In the genomic region with DNA sequence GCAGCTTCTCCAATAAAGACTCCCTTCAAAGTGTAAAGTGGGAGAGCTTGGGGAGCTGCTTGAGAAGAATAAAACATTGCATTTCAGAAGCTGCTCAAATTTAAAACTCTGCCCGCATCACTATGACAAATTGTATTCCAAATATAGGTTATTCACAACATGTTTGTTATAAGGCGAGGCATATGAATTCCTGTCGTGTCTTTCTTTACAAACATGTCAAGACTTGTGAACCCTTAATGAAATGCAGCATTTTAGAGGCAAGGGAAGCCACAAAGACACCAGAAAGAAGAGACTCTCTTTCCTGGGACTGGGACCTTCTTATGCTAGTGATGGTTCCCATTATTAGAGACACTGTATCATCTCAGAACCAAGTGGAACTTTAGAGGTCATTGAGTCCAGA, we compare ENCODE assay signal across 21 cellular contexts.
A peak's percentile ranks its signal among the peaks of the same experiment; 100 is the strongest.
DNase-seq lines count a peak whose midpoint lies in the region; ATAC-seq and TF ChIP-seq lines count a peak whose summit lies in the region.
"Had no signal": no experiment of that assay in that cellular context is flagged by ENCODE, and none has a peak within 500 bp of the region (broad histone marks: within the 10 kb centered on the region; RNA-seq: fewer than 3 reads in every experiment).

No MANE protein-coding gene starts in this region.

- no CpG with 5 or more reads among the region's 3 CpGs for WGBS in neuronal stem cell (ENCODE audit: extremely low coverage in 2 of 2, insufficient read length in 2 of 2, insufficient replicate concordance in 1 of 2), 2 donors

- H3K79me1 ChIP-seq in neuronal stem cell (ENCODE audit: low read depth, low read length) = no peaks in the 10 kb centered on the region

- H3K9me3 ChIP-seq in RWPE2 (ENCODE audit: severe bottlenecking) (no peaks in the 10 kb centered on the region), neuronal stem cell (replicated peaks in 1 of 2; ENCODE audit: control insufficient read depth in 2 of 2, insufficient read depth in 1 of 2, low read depth in 1 of 2, low read length in 2 of 2) (peaks cover 0 to 1% of the 10 kb centered on the region in 2 donors)
- H3K9me3 ChIP-seq: BLaER1 had no signal

- H3K27ac ChIP-seq in RWPE2 (ENCODE audit: poor library complexity, severe bottlenecking) (peak overlapping the region; percentile 27), neuronal stem cell (replicated peaks; ENCODE audit: low read length) (no peak overlapping the region)
- H3K27ac ChIP-seq: BLaER1, GM23248, HL-60 had no signal

- H3K27me3 ChIP-seq in RWPE2 (ENCODE audit: insufficient read depth, poor library complexity, severe bottlenecking) (no peaks in the 10 kb centered on the region), neuronal stem cell (ENCODE audit: control insufficient read depth in 3 of 3, insufficient read depth in 3 of 3, low read depth in 1 of 3, low read length in 3 of 3) (peaks cover 0 to 2% (median 0%) of the 10 kb centered on the region in 3 experiments)
- H3K27me3 ChIP-seq: BLaER1 had no signal

- no peak overlapping the region for H4K8ac ChIP-seq in neuronal stem cell (ENCODE audit: low read depth, low read length)

- DNase-seq in HPDE6-E6E7 (ENCODE audit: extremely low spot score) (peak; percentile 11), RWPE2 (ENCODE audit: low spot score) (no peak), neuronal stem cell (ENCODE audit: low spot score) (no peak), NCI-H226 (no peak), GOT3 (lab: John Stamatoyannopoulos, UW) (no peak)
- DNase-seq in activated CD4-positive, alpha-beta T cell treated with anti-CD3 and anti-CD28 coated beads for 1 hour = no peak
- DNase-seq: CD4-positive, CD25-positive, alpha-beta regulatory T cell; GM23248; HCEC 1CT; Karpas-422; MV-4-11; NCI-H1105; NCI-H146; NCI-H1930; NCI-H2107; NCI-H526 treated with DMSO at 0.1 percent for 48 hours; RPMI8226; SHP77 treated with DMSO at 0.1 percent for 48 hours had no signal

- no peak overlapping the region for H3K4ac ChIP-seq in neuronal stem cell (ENCODE audit: low read length)

- H3K14ac ChIP-seq in neuronal stem cell (ENCODE audit: low read length) = no peak overlapping the region

- H2AFZ ChIP-seq in neuronal stem cell (ENCODE audit: low read length) = peak overlapping the region; percentile 64
- H2AFZ ChIP-seq: GM23248 had no signal

- no peak overlapping the region for H2AK5ac ChIP-seq in neuronal stem cell (ENCODE audit: low read depth, low read length)

- H3K4me3 ChIP-seq in RWPE2 (ENCODE audit: severe bottlenecking) = no peak overlapping the region
- no peak overlapping the region for H3K4me3 ChIP-seq in neuronal stem cell (ENCODE audit: low read length in 2 of 2)
- H3K4me3 ChIP-seq: BLaER1, GM23248 had no signal

- no peak overlapping the region for H4K91ac ChIP-seq in neuronal stem cell (ENCODE audit: low read depth, low read length, poor library complexity)

- H3K36me3 ChIP-seq in RWPE2 (ENCODE audit: low read depth) (no peaks in the 10 kb centered on the region), neuronal stem cell (replicated peaks in 1 of 2; ENCODE audit: control insufficient read depth in 2 of 2, insufficient read depth in 2 of 2, low read length in 2 of 2) (no peaks in the 10 kb centered on the region)
- H3K36me3 ChIP-seq: BLaER1 had no signal

- ATAC-seq in RWPE2 (ENCODE audit: low read depth) (peak; percentile 56), esophagus mucosa (peak; percentile 17)

- no peak overlapping the region for H2BK5ac ChIP-seq in neuronal stem cell (ENCODE audit: low read length)

- H3K4me2 ChIP-seq in neuronal stem cell (ENCODE audit: insufficient read depth, low read length, poor library complexity, severe bottlenecking) = no peak overlapping the region
- H3K4me2 ChIP-seq: BLaER1 had no signal

- H3K18ac ChIP-seq in neuronal stem cell (ENCODE audit: low read length) = no peak overlapping the region

- no peak overlapping the region for H3K23ac ChIP-seq in neuronal stem cell (ENCODE audit: low read depth, low read length, poor library complexity)

- H2BK120ac ChIP-seq in neuronal stem cell (ENCODE audit: low read depth, low read length) = no peak overlapping the region

- H2BK15ac ChIP-seq in neuronal stem cell (ENCODE audit: low read length) = no peak overlapping the region

- TF ChIP-seq CTCF in RWPE2 (IDR thresholded peaks at IDR 0.05; ENCODE audit: poor library complexity, severe bottlenecking) = no peak

- H3K4me1 ChIP-seq in RWPE2 (ENCODE audit: insufficient read depth, poor library complexity, severe bottlenecking) = peaks cover 20% of the 10 kb centered on the region
- H3K4me1 ChIP-seq in neuronal stem cell (ENCODE audit: control insufficient read depth in 2 of 2, insufficient read depth in 1 of 2, low read depth in 1 of 2, low read length in 2 of 2) = peaks cover 0 to 4% of the 10 kb centered on the region in 2 donors
- H3K4me1 ChIP-seq: BLaER1 had no signal

- no peak overlapping the region for H3K9ac ChIP-seq in neuronal stem cell (ENCODE audit: low read depth, low read length, poor library complexity)
- H3K9ac ChIP-seq: BLaER1, GM23248 had no signal

- no peak overlapping the region for H2BK12ac ChIP-seq in neuronal stem cell (ENCODE audit: low read length)
